Comparison of ENCODE assay signal across 2 cellular contexts in genomic region chr6:36608788-36609563, GRCh38.
A peak's percentile ranks its signal among the peaks of the same experiment; 100 is the strongest.
TF ChIP-seq lines count a peak whose summit lies in the region.

No MANE protein-coding gene starts in this region.

TF ChIP-seq in GM23338, 12 proteins besides CTCF, POLR2A, EP300 and RAD21 (continued from another document):
- TF ChIP-seq NANOG (IDR thresholded peaks at IDR 0.05; ENCODE audit: borderline replicate concordance): no peak

TF ChIP-seq in GM12878, 131 proteins besides CTCF, POLR2A, EP300 and RAD21 (continued from another document):
- TF ChIP-seq CUX1 (IDR thresholded peaks at IDR 0.05; ENCODE audit: insufficient replicate concordance, low read depth, low read length) (no peak), POLR2AphosphoS5 (IDR thresholded peaks at IDR 0.05; ENCODE audit: low read length) (peak; percentile 70), ZBED1 (IDR thresholded peaks at IDR 0.05; ENCODE audit: borderline replicate concordance) (no peak), TCF7 (IDR thresholded peaks at IDR 0.05; ENCODE audit: borderline replicate concordance) (no peak), IKZF1 (conservative IDR thresholded peaks at IDR 0.05) (no peak), ZNF592 (IDR thresholded peaks at IDR 0.05) (no peak), NFYA (IDR thresholded peaks at IDR 0.05; ENCODE audit: borderline replicate concordance, low read depth, low read length) (no peak), REST (IDR thresholded peaks at IDR 0.05; ENCODE audit: low read depth, low read length) (no peak), TBL1XR1 (IDR thresholded peaks at IDR 0.05; ENCODE audit: low read depth, low read length) (no peak), PBX3 (IDR thresholded peaks at IDR 0.05; ENCODE audit: insufficient replicate concordance, low read depth, low read length) (no peak), POLR2AphosphoS2 (IDR thresholded peaks at IDR 0.05; ENCODE audit: low read depth, low read length) (0 out of 2 replicates have a peak, but pooled peaks have one; percentile 23), SIN3A (IDR thresholded peaks at IDR 0.05; ENCODE audit: low read depth, low read length) (no peak), CBX5 (IDR thresholded peaks at IDR 0.05; ENCODE audit: low read depth) (no peak), PML (IDR thresholded peaks at IDR 0.05; ENCODE audit: low read length) (0 out of 2 replicates have a peak, but pooled peaks have one; percentile 37), NR2C2 (IDR thresholded peaks at IDR 0.05; ENCODE audit: borderline replicate concordance, control insufficient read depth, insufficient read length, low read depth) (no peak), CHD4 (IDR thresholded peaks at IDR 0.05) (no peak), FOXM1 (IDR thresholded peaks at IDR 0.05; ENCODE audit: low read depth, low read length) (no peak), RUNX3 (IDR thresholded peaks at IDR 0.05; ENCODE audit: low read length) (no peak), PAX8 (IDR thresholded peaks at IDR 0.05) (no peak)
- TF ChIP-seq, protein P1, sequence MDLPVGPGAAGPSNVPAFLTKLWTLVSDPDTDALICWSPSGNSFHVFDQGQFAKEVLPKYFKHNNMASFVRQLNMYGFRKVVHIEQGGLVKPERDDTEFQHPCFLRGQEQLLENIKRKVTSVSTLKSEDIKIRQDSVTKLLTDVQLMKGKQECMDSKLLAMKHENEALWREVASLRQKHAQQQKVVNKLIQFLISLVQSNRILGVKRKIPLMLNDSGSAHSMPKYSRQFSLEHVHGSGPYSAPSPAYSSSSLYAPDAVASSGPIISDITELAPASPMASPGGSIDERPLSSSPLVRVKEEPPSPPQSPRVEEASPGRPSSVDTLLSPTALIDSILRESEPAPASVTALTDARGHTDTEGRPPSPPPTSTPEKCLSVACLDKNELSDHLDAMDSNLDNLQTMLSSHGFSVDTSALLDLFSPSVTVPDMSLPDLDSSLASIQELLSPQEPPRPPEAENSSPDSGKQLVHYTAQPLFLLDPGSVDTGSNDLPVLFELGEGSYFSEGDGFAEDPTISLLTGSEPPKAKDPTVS (IDR thresholded peaks at IDR 0.05; ENCODE audit: low read depth, low read length): no peak
